In genomic region chr2:171161425-171162289, GRCh38 we compare ENCODE assay signal across 1 cellular context.
TF ChIP-seq lines count a peak whose summit lies in the region.

No MANE protein-coding gene starts in this region.

TF ChIP-seq in HepG2, 621 proteins besides CTCF, POLR2A, EP300 and RAD21 (continued from another document):
- TF ChIP-seq, protein P1, sequence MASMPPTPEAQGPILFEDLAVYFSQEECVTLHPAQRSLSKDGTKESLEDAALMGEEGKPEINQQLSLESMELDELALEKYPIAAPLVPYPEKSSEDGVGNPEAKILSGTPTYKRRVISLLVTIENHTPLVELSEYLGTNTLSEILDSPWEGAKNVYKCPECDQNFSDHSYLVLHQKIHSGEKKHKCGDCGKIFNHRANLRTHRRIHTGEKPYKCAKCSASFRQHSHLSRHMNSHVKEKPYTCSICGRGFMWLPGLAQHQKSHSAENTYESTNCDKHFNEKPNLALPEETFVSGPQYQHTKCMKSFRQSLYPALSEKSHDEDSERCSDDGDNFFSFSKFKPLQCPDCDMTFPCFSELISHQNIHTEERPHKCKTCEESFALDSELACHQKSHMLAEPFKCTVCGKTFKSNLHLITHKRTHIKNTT (CRISPR knock-in tag; IDR thresholded peaks at IDR 0.05): no peak
- TF ChIP-seq GABPA (IDR thresholded peaks at IDR 0.05; ENCODE audit: low read depth, low read length): no peak
- 0 out of 2 replicates have a peak, but pooled peaks have one; percentile 25 for TF ChIP-seq GABPA (CRISPR knock-in tag; IDR thresholded peaks at IDR 0.05; ENCODE audit: low read depth)
- TF ChIP-seq, protein P2, sequence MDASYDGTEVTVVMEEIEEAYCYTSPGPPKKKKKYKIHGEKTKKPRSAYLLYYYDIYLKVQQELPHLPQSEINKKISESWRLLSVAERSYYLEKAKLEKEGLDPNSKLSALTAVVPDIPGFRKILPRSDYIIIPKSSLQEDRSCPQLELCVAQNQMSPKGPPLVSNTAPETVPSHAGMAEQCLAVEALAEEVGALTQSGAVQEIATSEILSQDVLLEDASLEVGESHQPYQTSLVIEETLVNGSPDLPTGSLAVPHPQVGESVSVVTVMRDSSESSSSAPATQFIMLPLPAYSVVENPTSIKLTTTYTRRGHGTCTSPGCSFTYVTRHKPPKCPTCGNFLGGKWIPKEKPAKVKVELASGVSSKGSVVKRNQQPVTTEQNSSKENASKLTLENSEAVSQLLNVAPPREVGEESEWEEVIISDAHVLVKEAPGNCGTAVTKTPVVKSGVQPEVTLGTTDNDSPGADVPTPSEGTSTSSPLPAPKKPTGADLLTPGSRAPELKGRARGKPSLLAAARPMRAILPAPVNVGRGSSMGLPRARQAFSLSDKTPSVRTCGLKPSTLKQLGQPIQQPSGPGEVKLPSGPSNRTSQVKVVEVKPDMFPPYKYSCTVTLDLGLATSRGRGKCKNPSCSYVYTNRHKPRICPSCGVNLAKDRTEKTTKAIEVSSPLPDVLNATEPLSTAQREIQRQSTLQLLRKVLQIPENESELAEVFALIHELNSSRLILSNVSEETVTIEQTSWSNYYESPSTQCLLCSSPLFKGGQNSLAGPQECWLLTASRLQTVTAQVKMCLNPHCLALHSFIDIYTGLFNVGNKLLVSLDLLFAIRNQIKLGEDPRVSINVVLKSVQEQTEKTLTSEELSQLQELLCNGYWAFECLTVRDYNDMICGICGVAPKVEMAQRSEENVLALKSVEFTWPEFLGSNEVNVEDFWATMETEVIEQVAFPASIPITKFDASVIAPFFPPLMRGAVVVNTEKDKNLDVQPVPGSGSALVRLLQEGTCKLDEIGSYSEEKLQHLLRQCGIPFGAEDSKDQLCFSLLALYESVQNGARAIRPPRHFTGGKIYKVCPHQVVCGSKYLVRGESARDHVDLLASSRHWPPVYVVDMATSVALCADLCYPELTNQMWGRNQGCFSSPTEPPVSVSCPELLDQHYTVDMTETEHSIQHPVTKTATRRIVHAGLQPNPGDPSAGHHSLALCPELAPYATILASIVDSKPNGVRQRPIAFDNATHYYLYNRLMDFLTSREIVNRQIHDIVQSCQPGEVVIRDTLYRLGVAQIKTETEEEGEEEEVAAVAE (CRISPR knock-in tag; IDR thresholded peaks at IDR 0.05; ENCODE audit: borderline replicate concordance): 0 out of 2 replicates have a peak, but pooled peaks have one; percentile 16
- no peak for TF ChIP-seq PHF5A (CRISPR knock-in tag; IDR thresholded peaks at IDR 0.05; ENCODE audit: low read depth, unreplicated experiment)
- peak; percentile 20; the same call in 1 of the 2 replicates for TF ChIP-seq TEF (CRISPR knock-in tag; IDR thresholded peaks at IDR 0.05)
- no peak for TF ChIP-seq FOXO4 (CRISPR knock-in tag; conservative IDR thresholded peaks at IDR 0.05)
- no peak for TF ChIP-seq DR1 (CRISPR knock-in tag; IDR thresholded peaks at IDR 0.05)
- TF ChIP-seq ZFP90 (CRISPR knock-in tag; IDR thresholded peaks at IDR 0.05; ENCODE audit: borderline replicate concordance): no peak
- no peak for TF ChIP-seq ZNF646 (CRISPR knock-in tag; IDR thresholded peaks at IDR 0.05)
- TF ChIP-seq HCFC1 (IDR thresholded peaks at IDR 0.05; ENCODE audit: low read depth, low read length): no peak
- no peak for TF ChIP-seq ZNF446 (CRISPR knock-in tag; IDR thresholded peaks at IDR 0.05)
- no peak for TF ChIP-seq ZNF879 (CRISPR knock-in tag; IDR thresholded peaks at IDR 0.05)
- TF ChIP-seq ZSCAN30 (CRISPR knock-in tag; IDR thresholded peaks at IDR 0.05): peak; percentile 33; the same call in 1 of the 2 replicates
TF ChIP-seq in HepG2: peak in this region for 21.
